8 cellular contexts compared by ENCODE assay signal in genomic region chr5:157948738-157949410, GRCh38.
DNase-seq lines count a peak whose midpoint lies in the region; ATAC-seq lines count a peak whose summit lies in the region.

No MANE protein-coding gene starts in this region.

- ATAC-seq in GM19455 (IDR thresholded peaks at IDR 0.05; ENCODE audit: unreplicated experiment), result peak; percentile 79

- DNase-seq in CD1c-positive myeloid dendritic cell (ENCODE audit: extremely low spot score) (peak; percentile 89), HS-5 (ENCODE audit: low read depth) (peak; percentile 71), NOMO-1 (lab: John Stamatoyannopoulos, UW; ENCODE audit: unreplicated experiment in 2 of 2) (peak; percentile 63 to 86), epidermal melanocyte (ENCODE audit: insufficient read length, low spot score) (peak; percentile 39), mucosa of gallbladder (ENCODE audit: low spot score) (peak; percentile 94)
- peak; percentile 49 to 62 for DNase-seq in activated CD8-positive, alpha-beta memory T cell treated with anti-CD3 and anti-CD28 coated beads for 4 hours (ENCODE audit: low read depth in 2 of 2)
- DNase-seq in stimulated activated CD8-positive, alpha-beta memory T cell treated with anti-CD3 and anti-CD28 coated beads, Interleukin-4, amount 100 ng/mL, for 1 hour (ENCODE audit: low read depth in 2 of 2, low spot score in 1 of 2), result peak; percentile 44 to 62

Comparison
In these comparisons a context has a peak if more than half of its experiments do, and no peak if none do; other contexts are left out.
1. Peak in every context shown above with its lines: DNase-seq and ATAC-seq.
2. DNase-seq: peak in every context shown above with its lines; median percentile 94 in mucosa of gallbladder; 89 in CD1c-positive myeloid dendritic cell; 74 in NOMO-1; 71 in HS-5; 56 in activated CD8-positive, alpha-beta memory T cell treated with anti-CD3 and anti-CD28 coated beads for 4 hours; 53 in stimulated activated CD8-positive, alpha-beta memory T cell treated with anti-CD3 and anti-CD28 coated beads, Interleukin-4, amount 100 ng/mL, for 1 hour; 39 in epidermal melanocyte.